Comparison of ENCODE assay signal across 1 cellular context in genomic region chr15:69755571-69756310, GRCh38.
TF ChIP-seq lines count a peak whose summit lies in the region.

No MANE protein-coding gene starts in this region.

TF ChIP-seq in GM23338, 12 proteins besides CTCF, POLR2A, EP300 and RAD21 (continued from another document):
- TF ChIP-seq JUNB (IDR thresholded peaks at IDR 0.05; ENCODE audit: unreplicated experiment) = no peak
